ENCODE assay signal across 34 cellular contexts in genomic region chr11:24619900-24620299, GRCh38.
"Had no signal": no experiment of that assay in that cellular context is flagged by ENCODE, and none has a peak within 500 bp of the region (broad histone marks: within the 10 kb centered on the region; RNA-seq: fewer than 3 reads in every experiment).

No MANE protein-coding gene starts in this region.

- H3K9me3 ChIP-seq: MG63 had no signal

- DNase-seq: Karpas-422, Kasumi-1, MG63, MM.1S, MV-4-11, NCI-H1048, NCI-H1092, NCI-H1092 treated with DMSO at 0.1 percent for 48 hours, NCI-H1105, NCI-H1105 treated with DMSO at 0.1 percent for 48 hours, NCI-H1417, NCI-H1417 treated with DMSO at 0.1 percent for 48 hours, NCI-H1436, NCI-H1436 treated with DMSO at 0.1 percent for 48 hours, NCI-H146, NCI-H1694, NCI-H1694 treated with DMSO at 0.1 percent for 48 hours, NCI-H187, NCI-H187 treated with DMSO at 0.1 percent for 48 hours, NCI-H1930, NCI-H2029, NCI-H2029 treated with DMSO at 0.1 percent for 48 hours, NCI-H2081, NCI-H2081 treated with DMSO at 0.1 percent for 48 hours, NCI-H2107, NCI-H2171, NCI-H2171 treated with DMSO at 0.1 percent for 48 hours, NCI-H2227 treated with DMSO at 0.1 percent for 48 hours, NCI-H226, NCI-H345, NCI-H446, NCI-H446 treated with DMSO at 0.1 percent for 48 hours, NCI-H510A had no signal

- H3K9ac ChIP-seq: KMS-11 had no signal

- H3K27ac ChIP-seq: KMS-11 had no signal

- H3K4me3 ChIP-seq: MG63 had no signal

- H3K36me3 ChIP-seq: MG63 had no signal

- H3K4me2 ChIP-seq: KMS-11 had no signal

- H3K27me3 ChIP-seq: MG63 had no signal
